Comparison of ENCODE assay signal across 17 cellular contexts in genomic region chr1:233393926-233394680, GRCh38.
DNase-seq lines count a peak whose midpoint lies in the region; ATAC-seq, FAIRE-seq and TF ChIP-seq lines count a peak whose summit lies in the region.
"Had no signal": no experiment of that assay in that cellular context is flagged by ENCODE, and none has a peak within 500 bp of the region (broad histone marks: within the 10 kb centered on the region; RNA-seq: fewer than 3 reads in every experiment).

No MANE protein-coding gene starts in this region.

- H3K36me3 ChIP-seq in HepG2 (replicated peaks in 1 of 2; ENCODE audit: control insufficient read depth in 1 of 2, insufficient read depth in 2 of 2, low read length in 2 of 2) (no peaks in the 10 kb centered on the region), right lobe of liver (no peaks in the 10 kb centered on the region)
- H3K36me3 ChIP-seq: ascending aorta, BLaER1, HAP-1, tibial artery had no signal

- no peak for ATAC-seq in HepG2
- no peak for ATAC-seq in right lobe of liver
- ATAC-seq in HG03565 (IDR thresholded peaks at IDR 0.05; ENCODE audit: unreplicated experiment) = no peak

- no peaks in the 10 kb centered on the region for H3K79me2 ChIP-seq in HepG2 (ENCODE audit: insufficient read depth, low read length)

- no peak overlapping the region for H3K9ac ChIP-seq in HepG2 (ENCODE audit: insufficient read depth, low read depth, low read length)
- H3K9ac ChIP-seq: BLaER1 had no signal

- BruUV-seq in HepG2 (replicated peaks; lab: Mats Ljungman, UMichigan) = no TSS peak

- no peaks in the 10 kb centered on the region for H3K36me3 Mint-ChIP-seq in activated CD4-positive, alpha-beta memory T cell treated with anti-CD3 and anti-CD28 coated beads, Interleukin-2, amount 10 ng/mL, durations not matched to agents 7 days and 5 days (ENCODE audit: low read depth)
- H3K36me3 Mint-ChIP-seq: naive B cell, T-cell had no signal

- H3K4me2 ChIP-seq in HepG2 (ENCODE audit: low read depth, low read length) = no peak overlapping the region
- H3K4me2 ChIP-seq: BLaER1 had no signal

- H4K20me1 ChIP-seq in HepG2 (ENCODE audit: insufficient read depth, low read length) = no peaks in the 10 kb centered on the region
- H4K20me1 ChIP-seq: BLaER1 had no signal

- TF ChIP-seq POLR2A in HepG2 (IDR thresholded peaks at IDR 0.05; ENCODE audit: insufficient read depth in 1 of 2, low read depth in 2 of 2, low read length in 2 of 2) (no peak), right lobe of liver (IDR thresholded peaks at IDR 0.05) (no peak)

- no peak for TF ChIP-seq EP300 in HepG2 (IDR thresholded peaks at IDR 0.05; ENCODE audit: low read depth in 2 of 2, low read length in 2 of 2)
- TF ChIP-seq EP300 in HepG2 (CRISPR knock-in tag; IDR thresholded peaks at IDR 0.05; ENCODE audit: borderline replicate concordance) = no peak

- H3K27ac ChIP-seq in HepG2 (ENCODE audit: extremely low read length, insufficient read depth, low read length) (no peak overlapping the region), right lobe of liver (no peak overlapping the region)
- H3K27ac ChIP-seq: ascending aorta, BLaER1, tibial artery had no signal

- no peak for TF ChIP-seq RAD21 in HepG2 (CRISPR knock-in tag; IDR thresholded peaks at IDR 0.05)

- no peaks in the 10 kb centered on the region for H3K4me1 ChIP-seq in HepG2 (ENCODE audit: insufficient read depth, low read length)
- H3K4me1 ChIP-seq in right lobe of liver = no peaks in the 10 kb centered on the region
- H3K4me1 ChIP-seq: ascending aorta, BLaER1, HAP-1, tibial artery had no signal

- no peaks in the 10 kb centered on the region for H3K27me3 ChIP-seq in HepG2 (ENCODE audit: control insufficient read depth in 1 of 2, insufficient read depth in 2 of 2, low read length in 2 of 2)
- no peaks in the 10 kb centered on the region for H3K27me3 ChIP-seq in right lobe of liver
- H3K27me3 ChIP-seq: ascending aorta, BLaER1 had no signal

- H3K27me3 Mint-ChIP-seq in activated CD4-positive, alpha-beta memory T cell treated with anti-CD3 and anti-CD28 coated beads, Interleukin-2, amount 10 ng/mL, durations not matched to agents 7 days and 5 days = peaks cover 26% of the 10 kb centered on the region

- peaks cover 5% of the 10 kb centered on the region for H3K4me1 Mint-ChIP-seq in activated CD4-positive, alpha-beta memory T cell treated with anti-CD3 and anti-CD28 coated beads, Interleukin-2, amount 10 ng/mL, durations not matched to agents 7 days and 5 days
- H3K4me1 Mint-ChIP-seq: naive B cell, T-cell had no signal

- in situ Hi-C loops in HepG2 (cut with HindIII; ENCODE audit: extremely low pct_ligation_motif_present, low pct_unique_long_range_greater_than_20kb) = loop anchor here (10.0 kb wide), 1 partner anchor 671 kb away; no protein-coding TSS in a partner anchor

- intact Hi-C loops in HepG2 (cut with micrococcal nuclease; ENCODE audit: unreplicated experiment) = no loop called here
- intact Hi-C loops in right lobe of liver (cut with DNase I) = loop anchor here in 1 of 2 donors (10.0 kb wide), 1 partner anchor 671 kb away; no protein-coding TSS in a partner anchor

- DNase-seq in HepG2 (ENCODE audit: low spot score) (no peak), right lobe of liver (no peak), NCI-H524 (lab: John Stamatoyannopoulos, UW) (peak; percentile 18 to 63), cerebellum (ENCODE audit: low spot score) (peak; percentile 83)
- DNase-seq in activated CD4-positive, alpha-beta memory T cell treated with anti-CD3 and anti-CD28 coated beads, Interleukin-2, amount 10 ng/mL, durations not matched to agents 7 days and 5 days = no peak
- no peak for DNase-seq in stimulated activated CD4-positive, alpha-beta T cell treated with anti-CD3 and anti-CD28 coated beads, Interleukin-4, amount 100 ng/mL, for 1 hour
- DNase-seq: activated CD4-positive, CD25-positive, alpha-beta regulatory T cell; activated gamma-delta T cell treated with Interleukin-2 at 50 U/mL for 16 hours; activated T-cell treated with anti-CD3 and anti-CD28 coated beads, Interleukin-2, amount 50 U/mL, for 48 hours; cortex of kidney; tibial artery had no signal

- no peaks in the 10 kb centered on the region for H3K9me3 ChIP-seq in HepG2 (ENCODE audit: low read length)
- H3K9me3 ChIP-seq in right lobe of liver = no peaks in the 10 kb centered on the region
- H3K9me3 ChIP-seq: ascending aorta, BLaER1, HAP-1, tibial artery had no signal

- no peak overlapping the region for H3K4me3 Mint-ChIP-seq in activated CD4-positive, alpha-beta memory T cell treated with anti-CD3 and anti-CD28 coated beads, Interleukin-2, amount 10 ng/mL, durations not matched to agents 7 days and 5 days
- H3K4me3 Mint-ChIP-seq: naive B cell, T-cell had no signal

- TF ChIP-seq CTCF in HepG2 (CRISPR knock-in tag; IDR thresholded peaks at IDR 0.05) = no peak
- no peak for TF ChIP-seq CTCF in right lobe of liver (IDR thresholded peaks at IDR 0.05)

- no peaks in the 10 kb centered on the region for H3K9me3 Mint-ChIP-seq in activated CD4-positive, alpha-beta memory T cell treated with anti-CD3 and anti-CD28 coated beads, Interleukin-2, amount 10 ng/mL, durations not matched to agents 7 days and 5 days
- H3K9me3 Mint-ChIP-seq: T-cell had no signal

- no peak overlapping the region for H3K27ac Mint-ChIP-seq in activated CD4-positive, alpha-beta memory T cell treated with anti-CD3 and anti-CD28 coated beads, Interleukin-2, amount 10 ng/mL, durations not matched to agents 7 days and 5 days
- H3K27ac Mint-ChIP-seq: naive B cell, T-cell had no signal

- POLR2A ChIA-PET in HepG2 (lab: Yijun Ruan, JAX) = no interaction called here
- POLR2A ChIA-PET in activated CD4-positive, alpha-beta memory T cell treated with anti-CD3 and anti-CD28 coated beads, Interleukin-2, amount 10 ng/mL, durations not matched to agents 7 days and 5 days (lab: Charles Lee) = no interaction called here

- H3K4me3 ChIP-seq in HepG2 (replicated peaks in 1 of 3; ENCODE audit: insufficient read depth in 1 of 3, low read depth in 2 of 3, low read length in 3 of 3) = no peak overlapping the region
- no peak overlapping the region for H3K4me3 ChIP-seq in right lobe of liver
- H3K4me3 ChIP-seq: ascending aorta, BLaER1, HAP-1, tibial artery had no signal

- CTCF ChIA-PET in HepG2 (lab: Yijun Ruan, JAX; ENCODE audit: low intra/inter-chr PET ratio, low total read pairs) = interaction anchor here (1.9 kb wide), 1 partner anchor 672 kb away, joined by 13 read pairs; no protein-coding TSS in a partner anchor
- CTCF ChIA-PET in activated CD4-positive, alpha-beta memory T cell treated with anti-CD3 and anti-CD28 coated beads, Interleukin-2, amount 10 ng/mL, durations not matched to agents 7 days and 5 days (lab: Charles Lee) = interaction anchor here (0.9 to 2.1 kb wide), 5 partner anchors 13 to 672 kb away, joined by 3 to 6 read pairs (median 4); no protein-coding TSS in a partner anchor

- no peak for FAIRE-seq in HepG2 (lab: Jason Lieb, UNC)

- H2AFZ ChIP-seq in HepG2 (ENCODE audit: low read length) = no peak overlapping the region

- 23% methylated on average over 3 of the region's 3 CpGs for WGBS in HepG2 (ENCODE audit: low lambda C conversion rate)
- 100% methylated on average over 1 of the region's 3 CpGs for WGBS in right lobe of liver (ENCODE audit: insufficient coverage, low coverage, low lambda C conversion rate, missing lambda C conversion rate)

TF ChIP-seq in HepG2, 621 proteins besides CTCF, POLR2A, EP300 and RAD21:
- no peak for TF ChIP-seq RNF2 (conservative IDR thresholded peaks at IDR 0.05; ENCODE audit: low read depth)
- TF ChIP-seq CREB1 (IDR thresholded peaks at IDR 0.05) = 0 out of 2 replicates have a peak, but pooled peaks have one; percentile 30
- no peak for TF ChIP-seq CREB1 (CRISPR knock-in tag; IDR thresholded peaks at IDR 0.05)

Comparison
In these comparisons a context has a peak if more than half of its experiments do, and no peak if none do; other contexts are left out.
1. DNase-seq: peak in NCI-H524 (2 of 2) and cerebellum (single experiment); none in HepG2 (single experiment), right lobe of liver (0 of 3), activated CD4-positive, alpha-beta memory T cell treated with anti-CD3 and anti-CD28 coated beads, Interleukin-2, amount 10 ng/mL, durations not matched to agents 7 days and 5 days (single experiment) and stimulated activated CD4-positive, alpha-beta T cell treated with anti-CD3 and anti-CD28 coated beads, Interleukin-4, amount 100 ng/mL, for 1 hour (single experiment).